ENCODE assay signal across 13 cellular contexts in genomic region chr6:128233501-128233900, GRCh38.
"Had no signal": no experiment of that assay in that cellular context is flagged by ENCODE, and none has a peak within 500 bp of the region (broad histone marks: within the 10 kb centered on the region; RNA-seq: fewer than 3 reads in every experiment).

No MANE protein-coding gene starts in this region.

- H3K4me1 ChIP-seq: tibial artery had no signal

- H3K27ac ChIP-seq: brain microvascular endothelial cell, tibial artery had no signal

- H3K27ac Mint-ChIP-seq: activated naive CD8-positive, alpha-beta T cell treated with anti-CD3 and anti-CD28 coated beads for 36 hours; activated T-helper 1 cell treated with anti-CD3 and anti-CD28 coated beads, Interleukin-12 subunit alpha, Interleukin-12 subunit beta, Interleukin-2, Interleukin-4 antibody, amounts not matched to agents 30 ng/mL and 10 ng/mL and 1 ng/mL, durations not matched to agents 14 hours and 24 hours and 36 hours; dendritic cell treated with granulocyte-macrophage colony-stimulating factor and Interleukin-4, amounts not matched to agents 40 ng/mL and 50 ng/mL, for 4 days; nephron had no signal

- H3K4me3 Mint-ChIP-seq: activated naive CD8-positive, alpha-beta T cell treated with anti-CD3 and anti-CD28 coated beads for 36 hours; activated T-helper 1 cell treated with anti-CD3 and anti-CD28 coated beads, Interleukin-12 subunit alpha, Interleukin-12 subunit beta, Interleukin-2, Interleukin-4 antibody, amounts not matched to agents 30 ng/mL and 10 ng/mL and 1 ng/mL, durations not matched to agents 14 hours and 24 hours and 36 hours; dendritic cell treated with granulocyte-macrophage colony-stimulating factor and Interleukin-4, amounts not matched to agents 40 ng/mL and 50 ng/mL, for 4 days; nephron had no signal

- H3K4me1 Mint-ChIP-seq: activated naive CD8-positive, alpha-beta T cell treated with anti-CD3 and anti-CD28 coated beads for 36 hours; nephron had no signal

- H3K4me3 ChIP-seq: tibial artery had no signal

- H3K27me3 Mint-ChIP-seq: activated naive CD8-positive, alpha-beta T cell treated with anti-CD3 and anti-CD28 coated beads for 36 hours; dendritic cell treated with granulocyte-macrophage colony-stimulating factor and Interleukin-4, amounts not matched to agents 40 ng/mL and 50 ng/mL, for 4 days had no signal

- H3K9me3 Mint-ChIP-seq: activated naive CD8-positive, alpha-beta T cell treated with anti-CD3 and anti-CD28 coated beads for 36 hours; activated T-helper 1 cell treated with anti-CD3 and anti-CD28 coated beads, Interleukin-12 subunit alpha, Interleukin-12 subunit beta, Interleukin-2, Interleukin-4 antibody, amounts not matched to agents 30 ng/mL and 10 ng/mL and 1 ng/mL, durations not matched to agents 14 hours and 24 hours and 36 hours; dendritic cell treated with granulocyte-macrophage colony-stimulating factor and Interleukin-4, amounts not matched to agents 40 ng/mL and 50 ng/mL, for 4 days; nephron had no signal

- H3K27me3 ChIP-seq: brain microvascular endothelial cell, tibial artery had no signal

- H3K9me3 ChIP-seq: tibial artery had no signal

- DNase-seq: activated CD4-positive, alpha-beta T cell treated with anti-CD3 and anti-CD28 coated beads, Interleukin-2, amount 50 U/mL, for 1 hour; activated CD4-positive, CD25-positive, alpha-beta regulatory T cell; activated naive CD8-positive, alpha-beta T cell treated with anti-CD3 and anti-CD28 coated beads for 36 hours; brain microvascular endothelial cell; effector memory CD4-positive, alpha-beta T cell; foreskin melanocyte; stimulated activated CD4-positive, alpha-beta T cell treated with anti-CD3 and anti-CD28 coated beads, Interleukin-15, amount 100 ng/mL, for 24 hours; stimulated activated CD4-positive, alpha-beta T cell treated with anti-CD3 and anti-CD28 coated beads, Interleukin-4, amount 100 ng/mL, for 24 hours; stimulated activated naive CD4-positive, alpha-beta T cell; tibial artery had no signal

- H3K36me3 Mint-ChIP-seq: activated naive CD8-positive, alpha-beta T cell treated with anti-CD3 and anti-CD28 coated beads for 36 hours had no signal

- H3K36me3 ChIP-seq: brain microvascular endothelial cell, tibial artery had no signal
